ENCODE assay signal across 4 cellular contexts in genomic region chr5:147844846-147845245, GRCh38. TPM values are rescaled to one million over a fixed set of nuclear protein-coding genes. Genes with fewer than 3 reads are reported as not detected.
"Had no signal": no experiment of that assay in that cellular context is flagged by ENCODE, and none has a peak within 500 bp of the region (broad histone marks: within the 10 kb centered on the region; RNA-seq: fewer than 3 reads in every experiment).

No MANE protein-coding gene starts in this region.

- ATAC-seq: GM12878 had no signal

- DNase-seq: GDM1, GF-D8 had no signal

- H3K4me3 ChIP-seq: GM12878 had no signal

RNA-seq across cellular contexts. Expression of gene SPINK1, which starts 13.4 kb away (rescaled TPM):
- total RNA-seq: G401 had no signal

RNA-seq across cellular contexts. Expression of gene SCGB3A2, which starts 33.7 kb away (rescaled TPM):
- total RNA-seq: G401, GM12878 had no signal
